In genomic region chr3:16723994-16724393, GRCh38 we compare ENCODE assay signal across 11 cellular contexts.
A peak's percentile ranks its signal among the peaks of the same experiment; 100 is the strongest.
DNase-seq lines count a peak whose midpoint lies in the region; ATAC-seq, FAIRE-seq and TF ChIP-seq lines count a peak whose summit lies in the region.
"Had no signal": no experiment of that assay in that cellular context is flagged by ENCODE, and none has a peak within 500 bp of the region (broad histone marks: within the 10 kb centered on the region; RNA-seq: fewer than 3 reads in every experiment).

No MANE protein-coding gene starts in this region.

- H3K4me1 ChIP-seq in GM23248 (ENCODE audit: insufficient read depth) (peaks cover 13% of the 10 kb centered on the region), H1 (replicated peaks in 1 of 4; ENCODE audit: control insufficient read depth in 3 of 4, insufficient read depth in 4 of 4, low read length in 3 of 4) (peaks cover 0 to 8% (median under 1%) of the 10 kb centered on the region in 4 experiments; a peak in 2 of 7 replicates), trophoblast cell (ENCODE audit: control insufficient read depth in 1 of 2, insufficient read depth in 2 of 2, low read length in 2 of 2) (peaks cover 3 to 4% of the 10 kb centered on the region in 2 experiments)
- H3K4me1 ChIP-seq: stomach had no signal

- no peak overlapping the region for H2BK20ac ChIP-seq in H1 (ENCODE audit: low read length)

- POLR2A ChIA-PET in H1 (lab: Charles Lee; ENCODE audit: partially characterized antibody): no interaction called here

- peak; percentile 50 for DNase-seq in GM23248
- peak; percentile 43 for DNase-seq in NCI-H226
- no peak for DNase-seq in H1 (ENCODE audit: low read depth in 1 of 2, low spot score in 2 of 2)
- peak; percentile 59 to 72 for DNase-seq in trophoblast cell
- DNase-seq in ureter (ENCODE audit: low spot score): no peak
- no peak for DNase-seq in NCI-H510A treated with DMSO at 0.1 percent for 48 hours (lab: John Stamatoyannopoulos, UW)
- DNase-seq: activated CD4-positive, alpha-beta T cell treated with anti-CD3 and anti-CD28 coated beads, Interleukin-2, amount 10 ng/mL, durations not matched to agents 7 days and 5 days; kidney; stomach had no signal

- H4K20me1 ChIP-seq in GM23248 (ENCODE audit: insufficient read depth): no peaks in the 10 kb centered on the region
- H4K20me1 ChIP-seq in H1 (replicated peaks in 1 of 2; ENCODE audit: control insufficient read depth in 1 of 2, insufficient read depth in 2 of 2, low read length in 2 of 2): no peaks in the 10 kb centered on the region

- no peak overlapping the region for H2AFZ ChIP-seq in GM23248
- H2AFZ ChIP-seq in H1 (ENCODE audit: low read length): no peak overlapping the region
- H2AFZ ChIP-seq in trophoblast cell (ENCODE audit: insufficient read depth, low read length, poor library complexity): no peak overlapping the region

- H3K4me2 ChIP-seq in GM23248 (ENCODE audit: unreplicated experiment) (no peak overlapping the region), H1 (ENCODE audit: insufficient read depth in 1 of 2, low read depth in 2 of 2, low read length in 2 of 2) (no peak overlapping the region), trophoblast cell (ENCODE audit: low read length) (no peak overlapping the region)
- H3K4me2 ChIP-seq: smooth muscle cell had no signal

- no peak overlapping the region for H4K12ac ChIP-seq in trophoblast cell (ENCODE audit: low read depth, low read length)

- H3K23me2 ChIP-seq in H1 (ENCODE audit: low read depth, low read length): no peaks in the 10 kb centered on the region

- no peak overlapping the region for H4K5ac ChIP-seq in H1 (ENCODE audit: insufficient read length, low read depth, low read length)

- FAIRE-seq in H1 (lab: Jason Lieb, UNC): peak; percentile 98
- FAIRE-seq: kidney had no signal

- no peak for TF ChIP-seq POLR2A in H1 (IDR thresholded peaks at IDR 0.05; ENCODE audit: control extremely low read depth in 1 of 2, low read depth in 2 of 2, low read length in 2 of 2)

- no peak overlapping the region for H3K56ac ChIP-seq in H1 (replicated peaks; ENCODE audit: insufficient read length, low read depth, low read length)

- H3K27ac ChIP-seq in GM23248 (no peak overlapping the region), H1 (ENCODE audit: low read depth, low read length) (no peak overlapping the region), trophoblast cell (ENCODE audit: low read depth, low read length) (no peak overlapping the region)
- H3K27ac ChIP-seq: stomach had no signal

- H3K18ac ChIP-seq in H1 (ENCODE audit: extremely low read depth, low read length) (no peak overlapping the region), trophoblast cell (ENCODE audit: low read length) (no peak overlapping the region)

- H3K36me3 ChIP-seq in GM23248 (ENCODE audit: low read depth): no peaks in the 10 kb centered on the region
- H3K36me3 ChIP-seq in H1 (ENCODE audit: control insufficient read depth in 2 of 4, insufficient read depth in 4 of 4, low read length in 3 of 4): peaks cover 0 to 6% (median 0%) of the 10 kb centered on the region in 4 experiments; a peak in 3 of 8 replicates
- no peaks in the 10 kb centered on the region for H3K36me3 ChIP-seq in trophoblast cell (ENCODE audit: control insufficient read depth in 1 of 2, insufficient read depth in 2 of 2, low read length in 2 of 2)
- H3K36me3 ChIP-seq: stomach had no signal

- 67 to 68% methylated on average over 2 of the region's 2 CpGs for whole genome bisulfite sequencing in GM23248 (ENCODE audit: low coverage in 1 of 2, low lambda C conversion rate in 2 of 2, missing lambda C conversion rate in 2 of 2), 2 experiments
- 43% methylated on average over 2 of the region's 2 CpGs; no CpG with 5 or more reads in 1 of the 2 experiments for WGBS in H1 (ENCODE audit: extremely low coverage in 1 of 2, insufficient coverage in 1 of 2, insufficient read length in 1 of 2, insufficient replicate concordance in 2 of 2, low coverage in 1 of 2, low lambda C conversion rate in 2 of 2, missing lambda C conversion rate in 1 of 2), 2 experiments
- WGBS in trophoblast cell (ENCODE audit: extremely low coverage, insufficient coverage, insufficient read length): no CpG with 5 or more reads among the region's 2 CpGs

- no peak overlapping the region for H3K4me3 ChIP-seq in GM23248
- no peak overlapping the region for H3K4me3 ChIP-seq in H1 (ENCODE audit: extremely low read depth in 1 of 4, insufficient read depth in 2 of 4, low read depth in 3 of 4, low read length in 4 of 4)
- no peak overlapping the region for H3K4me3 ChIP-seq in trophoblast cell (ENCODE audit: low read depth, low read length)
- H3K4me3 ChIP-seq: smooth muscle cell, stomach had no signal

- no peak for TF ChIP-seq EP300 in H1 (IDR thresholded peaks at IDR 0.05; ENCODE audit: borderline replicate concordance in 1 of 2, low read depth in 2 of 2, low read length in 2 of 2)

- H4K8ac ChIP-seq in H1 (ENCODE audit: extremely low read depth, insufficient read depth, low read length) (no peak overlapping the region), trophoblast cell (ENCODE audit: low read depth, low read length) (no peak overlapping the region)

- H3K79me1 ChIP-seq in H1 (ENCODE audit: low read depth, low read length): no peaks in the 10 kb centered on the region
- peaks cover 1% of the 10 kb centered on the region for H3K79me1 ChIP-seq in trophoblast cell (ENCODE audit: low read length)

- H2BK12ac ChIP-seq in H1 (ENCODE audit: low read depth, low read length): no peak overlapping the region
- no peak overlapping the region for H2BK12ac ChIP-seq in trophoblast cell (ENCODE audit: low read length)

- H3K27me3 ChIP-seq in GM23248 (replicated peaks; ENCODE audit: insufficient read depth) (no peaks in the 10 kb centered on the region), H1 (replicated peaks in 1 of 4; ENCODE audit: control insufficient read depth in 3 of 4, extremely low read depth in 1 of 4, insufficient read depth in 3 of 4, low read length in 3 of 4) (no peaks in the 10 kb centered on the region), trophoblast cell (ENCODE audit: insufficient read depth, low read length) (no peaks in the 10 kb centered on the region)
- H3K27me3 ChIP-seq: stomach had no signal

- H2BK5ac ChIP-seq in H1 (ENCODE audit: low read depth, low read length) (no peak overlapping the region), trophoblast cell (ENCODE audit: low read depth, low read length, poor library complexity) (no peak overlapping the region)

- H3K9me2 ChIP-seq in GM23248 (ENCODE audit: insufficient read depth): no peaks in the 10 kb centered on the region

- peak in 2 of 3 experiments; percentile 41 to 79; a peak in 2 of 4 replicates for TF ChIP-seq CTCF in H1 (IDR thresholded peaks at IDR 0.05; ENCODE audit: control extremely low read depth in 1 of 3, insufficient read depth in 1 of 3, low read depth in 1 of 3, low read length in 3 of 3)

- no peak overlapping the region for H2BK15ac ChIP-seq in H1 (ENCODE audit: low read length)

- peaks cover 9% of the 10 kb centered on the region for H3F3A ChIP-seq in GM23248 (ENCODE audit: insufficient read depth)

- H3K4ac ChIP-seq in H1 (replicated peaks; ENCODE audit: insufficient read length, low read depth, low read length): no peak overlapping the region
- no peak overlapping the region for H3K4ac ChIP-seq in trophoblast cell (ENCODE audit: low read depth, low read length)

- no peak for ATAC-seq in HG02970 (IDR thresholded peaks at IDR 0.05; ENCODE audit: low FRiP score, unreplicated experiment)

- peak; percentile 32 to 52; a peak in 3 of 4 replicates for TF ChIP-seq RAD21 in H1 (IDR thresholded peaks at IDR 0.05 in 1 of 2, conservative IDR thresholded peaks at IDR 0.05 in 1 of 2; ENCODE audit: low read depth in 2 of 2, low read length in 2 of 2)

- H3K9ac ChIP-seq in GM23248: no peak overlapping the region
- no peak overlapping the region for H3K9ac ChIP-seq in H1 (replicated peaks in 1 of 4; ENCODE audit: extremely low read depth in 1 of 4, low read depth in 3 of 4, low read length in 3 of 4)
- H3K9ac ChIP-seq in trophoblast cell (ENCODE audit: low read length): no peak overlapping the region

- CTCF ChIA-PET in H1 (lab: Charles Lee; ENCODE audit: partially characterized antibody): interaction anchor here (0.9 to 2.8 kb wide), 11 partner anchors 9 to 429 kb away, joined by 3 to 15 read pairs (median 6); no protein-coding TSS in a partner anchor

- no peak overlapping the region for H3K14ac ChIP-seq in H1 (ENCODE audit: insufficient read length)
- no peak overlapping the region for H3K14ac ChIP-seq in trophoblast cell (ENCODE audit: low read length)

- H3K23ac ChIP-seq in H1 (ENCODE audit: insufficient read length) (no peak overlapping the region), trophoblast cell (ENCODE audit: low read length) (no peak overlapping the region)

- in situ Hi-C loops in GM23248 (cut with MboI): no loop called here

- H4K91ac ChIP-seq in H1 (replicated peaks; ENCODE audit: insufficient read length, low read length): no peak overlapping the region
- H4K91ac ChIP-seq in trophoblast cell (ENCODE audit: low read depth, low read length): no peak overlapping the region

- H3K79me2 ChIP-seq in GM23248 (ENCODE audit: insufficient read depth) (no peaks in the 10 kb centered on the region), H1 (ENCODE audit: control insufficient read depth in 1 of 2, insufficient read depth in 2 of 2, low read length in 2 of 2) (no peaks in the 10 kb centered on the region), trophoblast cell (ENCODE audit: control insufficient read depth, insufficient read depth, low read length, poor library complexity) (no peaks in the 10 kb centered on the region)

- H2BK120ac ChIP-seq in H1 (replicated peaks; ENCODE audit: low read depth, low read length) (no peak overlapping the region), trophoblast cell (ENCODE audit: insufficient read depth, low read length, poor library complexity) (no peak overlapping the region)

- no peaks in the 10 kb centered on the region for H3K9me3 ChIP-seq in GM23248 (ENCODE audit: low read depth)
- peaks cover 10 to 16% of the 10 kb centered on the region in 2 experiments for H3K9me3 ChIP-seq in H1 (ENCODE audit: insufficient read depth in 2 of 2, low read depth in 1 of 2, low read length in 1 of 2)
- no peaks in the 10 kb centered on the region for H3K9me3 ChIP-seq in trophoblast cell (ENCODE audit: insufficient read depth, low read depth, low read length)

- H2AK5ac ChIP-seq in H1 (ENCODE audit: low read depth, low read length) (no peak overlapping the region), trophoblast cell (ENCODE audit: low read length) (no peak overlapping the region)

TF ChIP-seq in H1, 55 proteins besides CTCF, POLR2A, EP300 and RAD21 (continues in another document):
- TF ChIP-seq TAF1 (IDR thresholded peaks at IDR 0.05; ENCODE audit: low read depth, low read length) (no peak), FOSL1 (IDR thresholded peaks at IDR 0.05; ENCODE audit: insufficient read depth, low read depth, low read length) (no peak), CTBP2 (IDR thresholded peaks at IDR 0.05; ENCODE audit: borderline replicate concordance, insufficient read depth, insufficient read length, low read length) (no peak), KDM1A (IDR thresholded peaks at IDR 0.05; ENCODE audit: borderline replicate concordance, low read length) (no peak), MAFK (IDR thresholded peaks at IDR 0.05; ENCODE audit: low read depth, low read length) (peak; percentile 29; the same call in 1 of the 2 replicates), JUND (IDR thresholded peaks at IDR 0.05; ENCODE audit: low read length) (no peak)

Comparison
In these comparisons a context has a peak if more than half of its experiments do, and no peak if none do; other contexts are left out.
1. DNase-seq: peak in GM23248 (single experiment), NCI-H226 (single experiment) and trophoblast cell (2 of 2); none in H1 (0 of 2), ureter (single experiment) and NCI-H510A treated with DMSO at 0.1 percent for 48 hours (single experiment).